8 cellular contexts compared by ENCODE assay signal in the genomic region with DNA sequence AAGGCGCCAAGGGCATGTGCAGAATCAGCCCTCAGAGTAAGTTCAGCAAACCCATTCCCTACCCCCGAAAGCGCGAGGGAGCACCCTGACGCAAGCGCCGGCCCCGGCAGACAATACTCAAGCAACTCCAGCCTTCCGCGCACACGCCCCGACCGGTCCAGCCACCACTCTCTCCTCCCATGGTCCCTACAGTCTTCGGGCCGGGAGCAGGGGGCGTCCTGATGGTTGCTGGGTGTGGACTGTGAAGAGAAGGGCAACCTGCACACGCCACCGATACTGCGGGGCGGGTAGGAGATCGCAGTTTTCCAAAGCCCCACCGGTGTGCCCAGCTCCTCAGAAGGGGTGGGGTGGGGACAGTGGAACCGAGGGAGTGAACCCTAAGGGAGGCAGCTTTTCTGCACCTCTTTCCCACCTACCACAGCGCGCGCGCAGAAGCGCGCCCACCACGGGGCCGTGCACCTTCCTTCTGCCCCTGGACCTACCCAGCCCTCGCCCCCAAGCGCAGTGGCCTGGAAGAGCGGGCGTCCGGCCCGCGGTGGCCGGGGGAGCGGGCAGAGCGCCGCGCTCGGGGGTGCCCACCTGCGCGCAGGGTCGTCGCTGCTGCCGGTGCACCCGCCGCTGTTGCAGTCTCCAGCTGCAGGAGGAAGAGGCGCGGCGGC.
DNase-seq lines count a peak whose midpoint lies in the region; ATAC-seq and TF ChIP-seq lines count a peak whose summit lies in the region.

No MANE protein-coding gene starts in this region.

- peaks cover 15% of the 10 kb centered on the region for H3K36me3 Mint-ChIP-seq in activated naive CD8-positive, alpha-beta T cell treated with anti-CD3 and anti-CD28 coated beads for 36 hours

- no peaks in the 10 kb centered on the region for H3K9me3 Mint-ChIP-seq in activated naive CD8-positive, alpha-beta T cell treated with anti-CD3 and anti-CD28 coated beads for 36 hours

- intact Hi-C loops in PC-3 (cut with micrococcal nuclease) (loop anchor here (5.0 kb wide), 4 partner anchors 336 to 526 kb away; no protein-coding TSS in a partner anchor), OCI-LY7 (cut with micrococcal nuclease; ENCODE audit: unreplicated experiment) (no loop called here)

- H3K4me3 Mint-ChIP-seq in activated naive CD8-positive, alpha-beta T cell treated with anti-CD3 and anti-CD28 coated beads for 36 hours, result peak overlapping the region; percentile 91

- H2AFZ ChIP-seq in PC-3 (ENCODE audit: low read length), result peak overlapping the region; percentile 36; the same call in 1 of the 2 replicates
- peak overlapping the region; percentile 66 for H2AFZ ChIP-seq in hepatocyte
- no peak overlapping the region for H2AFZ ChIP-seq in OCI-LY7 (ENCODE audit: low read length)

- H3K4me2 ChIP-seq in PC-3 (ENCODE audit: low read length) (peak overlapping the region; percentile 80), hepatocyte (peak overlapping the region; percentile 71), OCI-LY7 (ENCODE audit: low read length) (no peak overlapping the region)

- H3K27ac ChIP-seq in PC-3 (ENCODE audit: low read length) (peak overlapping the region; percentile 83), hepatocyte (peak overlapping the region; percentile 76), OCI-LY7 (ENCODE audit: low read depth, low read length, poor library complexity, severe bottlenecking) (no peak overlapping the region)

- no TSS peak for BruUV-seq in PC-3 (replicated peaks; lab: Mats Ljungman, UMichigan)
- BruUV-seq in OCI-LY7 (replicated peaks; lab: Mats Ljungman, UMichigan), result no TSS peak

- H3K4me3 ChIP-seq in PC-3 (ENCODE audit: low read length) (peak overlapping the region; percentile 79), hepatocyte (peak overlapping the region; percentile 72), skeletal muscle cell (ENCODE audit: low read depth, low read length) (peak overlapping the region; percentile 67), OCI-LY7 (ENCODE audit: low read depth, low read length, poor library complexity, severe bottlenecking) (no peak overlapping the region)

- ATAC-seq in PC-3 (peak; percentile 52), HG03378 (IDR thresholded peaks at IDR 0.05; ENCODE audit: unreplicated experiment) (no peak)

- DNase-seq in GM20000 (ENCODE audit: low spot score) (peak; percentile 13), PC-3 (peak; percentile 37), hepatocyte (ENCODE audit: low spot score) (peak; percentile 50), skeletal muscle cell (ENCODE audit: low read depth) (no peak), OCI-LY7 (ENCODE audit: low spot score) (no peak), LoVo (ENCODE audit: low spot score) (no peak)
- peak; percentile 31 for DNase-seq in activated naive CD8-positive, alpha-beta T cell treated with anti-CD3 and anti-CD28 coated beads for 36 hours

- H4K20me1 ChIP-seq in PC-3 (ENCODE audit: low read length), result no peaks in the 10 kb centered on the region
- no peaks in the 10 kb centered on the region for H4K20me1 ChIP-seq in hepatocyte (ENCODE audit: insufficient read depth, poor library complexity, severe bottlenecking)
- H4K20me1 ChIP-seq in OCI-LY7 (ENCODE audit: insufficient read depth, low read length), result no peaks in the 10 kb centered on the region

- H3K9ac ChIP-seq in PC-3 (ENCODE audit: low read length), result peak overlapping the region; percentile 84

- H3K9me3 ChIP-seq in PC-3 (ENCODE audit: low read length) (no peaks in the 10 kb centered on the region), hepatocyte (ENCODE audit: low read depth) (no peaks in the 10 kb centered on the region), OCI-LY7 (ENCODE audit: low read length) (no peaks in the 10 kb centered on the region)

- H3K27ac Mint-ChIP-seq in activated naive CD8-positive, alpha-beta T cell treated with anti-CD3 and anti-CD28 coated beads for 36 hours, result peak overlapping the region; percentile 96

- H3K4me1 ChIP-seq in PC-3 (ENCODE audit: insufficient read depth, low read length) (peaks cover 39% of the 10 kb centered on the region), hepatocyte (ENCODE audit: insufficient read depth) (no peaks in the 10 kb centered on the region), OCI-LY7 (ENCODE audit: insufficient read depth, low read length, poor library complexity, severe bottlenecking) (no peaks in the 10 kb centered on the region)

- POLR2A ChIA-PET in PC-3 (lab: Charles Lee; ENCODE audit: unreplicated experiment) (interaction anchor here (0.5 to 0.6 kb wide), 4 partner anchors 22 to 433 kb away, joined by 4 to 6 read pairs (median 4); no protein-coding TSS in a partner anchor), OCI-LY7 (lab: Charles Lee) (no interaction called here)

- H3K79me2 ChIP-seq in PC-3 (ENCODE audit: low read length), result peaks cover 61% of the 10 kb centered on the region
- peaks cover 21% of the 10 kb centered on the region for H3K79me2 ChIP-seq in hepatocyte
- no peaks in the 10 kb centered on the region for H3K79me2 ChIP-seq in OCI-LY7 (ENCODE audit: insufficient read depth, low read depth, low read length)

- CTCF ChIA-PET in PC-3 (lab: Charles Lee) (interaction anchor here (1.1 kb wide), 1 partner anchor 27 kb away, joined by 3 read pairs; no protein-coding TSS in a partner anchor), OCI-LY7 (lab: Charles Lee; ENCODE audit: unreplicated experiment) (no interaction called here)

- H3K9me2 ChIP-seq in PC-3 (replicated peaks; ENCODE audit: low read length) (no peaks in the 10 kb centered on the region), hepatocyte (replicated peaks; ENCODE audit: insufficient read depth) (no peaks in the 10 kb centered on the region), OCI-LY7 (ENCODE audit: insufficient read depth, low read length) (no peaks in the 10 kb centered on the region)

- H3K36me3 ChIP-seq in PC-3 (ENCODE audit: low read depth, low read length) (peaks cover 25% of the 10 kb centered on the region), hepatocyte (replicated peaks; ENCODE audit: insufficient read depth, low read depth) (no peaks in the 10 kb centered on the region), OCI-LY7 (ENCODE audit: insufficient read depth, low read length) (no peaks in the 10 kb centered on the region)

- peaks cover 4% of the 10 kb centered on the region for H3F3A ChIP-seq in PC-3 (ENCODE audit: low read length, unreplicated experiment)

- no peaks in the 10 kb centered on the region for H3K27me3 ChIP-seq in PC-3 (ENCODE audit: low read length)
- H3K27me3 ChIP-seq in hepatocyte, result no peaks in the 10 kb centered on the region

- TF ChIP-seq CTCF in GM20000 (IDR thresholded peaks at IDR 0.05; ENCODE audit: extremely low read depth, missing control alignments) (no peak), PC-3 (conservative IDR thresholded peaks at IDR 0.05; ENCODE audit: low read depth, low read length) (no peak), hepatocyte (IDR thresholded peaks at IDR 0.05; ENCODE audit: poor library complexity) (no peak), OCI-LY7 (conservative IDR thresholded peaks at IDR 0.05; ENCODE audit: low read length) (no peak)

- 50% methylated on average over 37 of the region's 54 CpGs for WGBS in hepatocyte (ENCODE audit: low lambda C conversion rate, missing lambda C conversion rate)

- peaks cover 4% of the 10 kb centered on the region for H3K27me3 Mint-ChIP-seq in activated naive CD8-positive, alpha-beta T cell treated with anti-CD3 and anti-CD28 coated beads for 36 hours

- peaks cover 21% of the 10 kb centered on the region for H3K4me1 Mint-ChIP-seq in activated naive CD8-positive, alpha-beta T cell treated with anti-CD3 and anti-CD28 coated beads for 36 hours

Comparison
In these comparisons a context has a peak if more than half of its experiments do, and no peak if none do; other contexts are left out.
1. DNase-seq: peak in GM20000 (single experiment), PC-3 (single experiment), activated naive CD8-positive, alpha-beta T cell treated with anti-CD3 and anti-CD28 coated beads for 36 hours (single experiment) and hepatocyte (single experiment); none in skeletal muscle cell (single experiment), OCI-LY7 (single experiment) and LoVo (single experiment).